ENCODE assay signal across 17 cellular contexts in the genomic region with DNA sequence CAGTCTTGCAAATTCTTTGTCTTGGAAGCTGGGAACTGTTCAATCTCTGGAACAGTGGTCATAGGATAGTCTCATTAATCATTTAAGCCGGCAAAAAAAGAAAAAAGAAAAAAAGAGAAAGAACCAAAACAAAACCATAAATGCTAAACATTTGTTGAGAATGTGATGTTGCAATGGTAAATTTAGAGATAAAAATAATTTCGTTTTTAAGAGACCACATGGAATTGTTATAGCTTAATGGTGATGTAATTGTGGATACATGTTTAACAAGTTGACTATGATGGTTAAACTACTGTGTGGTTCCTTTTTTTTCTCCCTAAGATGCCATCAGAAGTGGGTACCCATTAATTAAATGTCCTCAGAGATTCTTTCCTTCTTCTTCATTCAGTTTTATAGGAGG.
DNase-seq lines count a peak whose midpoint lies in the region; ATAC-seq and TF ChIP-seq lines count a peak whose summit lies in the region.
"Had no signal": no experiment of that assay in that cellular context is flagged by ENCODE, and none has a peak within 500 bp of the region (broad histone marks: within the 10 kb centered on the region; RNA-seq: fewer than 3 reads in every experiment).

No MANE protein-coding gene starts in this region.

- no peaks in the 10 kb centered on the region for H3K4me1 Mint-ChIP-seq in activated CD4-positive, alpha-beta T cell treated with anti-CD3 and anti-CD28 coated beads for 36 hours

- H3K36me3 ChIP-seq in HEK293 (ENCODE audit: control insufficient read depth in 2 of 2, insufficient read depth in 1 of 2, low read length in 2 of 2) (peaks cover 7 to 22% of the 10 kb centered on the region in 2 experiments), osteoblast (ENCODE audit: insufficient read depth, low read length) (peaks cover 11% of the 10 kb centered on the region), esophagus muscularis mucosa (peaks cover 6 to 27% (median 9%) of the 10 kb centered on the region in 4 donors)

- no peaks in the 10 kb centered on the region for H4K20me1 ChIP-seq in osteoblast (ENCODE audit: insufficient read depth, low read length)
- H4K20me1 ChIP-seq: BLaER1 had no signal

- H3K4me3 ChIP-seq in HEK293 (ENCODE audit: low read depth, low read length) = no peak overlapping the region
- H3K4me3 ChIP-seq in fibroblast of mammary gland (ENCODE audit: control insufficient read depth, low read depth, low read length) = no peak overlapping the region
- no peak overlapping the region for H3K4me3 ChIP-seq in osteoblast (ENCODE audit: insufficient read depth, low read length)
- no peak overlapping the region for H3K4me3 ChIP-seq in esophagus muscularis mucosa
- H3K4me3 ChIP-seq: BLaER1 had no signal

- H3K4me3 Mint-ChIP-seq in activated CD4-positive, alpha-beta T cell treated with anti-CD3 and anti-CD28 coated beads for 36 hours = no peak overlapping the region
- H3K4me3 Mint-ChIP-seq: CD8-positive, alpha-beta memory T cell had no signal

- no peaks in the 10 kb centered on the region for H3K27me3 ChIP-seq in osteoblast (ENCODE audit: insufficient read depth, low read length)
- no peaks in the 10 kb centered on the region for H3K27me3 ChIP-seq in esophagus muscularis mucosa
- H3K27me3 ChIP-seq: BLaER1 had no signal

- TF ChIP-seq POLR2A in esophagus muscularis mucosa (IDR thresholded peaks at IDR 0.05; ENCODE audit: low read depth) = no peak

- H3K4me1 ChIP-seq in HEK293 (ENCODE audit: control insufficient read depth, insufficient read depth, low read length) (no peaks in the 10 kb centered on the region), osteoblast (ENCODE audit: insufficient read depth, low read length) (peaks cover 17% of the 10 kb centered on the region), esophagus muscularis mucosa (peaks cover 0 to 16% (median 13%) of the 10 kb centered on the region in 4 donors)
- H3K4me1 ChIP-seq: BLaER1 had no signal

- CTCF ChIA-PET in HEK293 (lab: Yijun Ruan, JAX) = interaction anchor here (0.6 kb wide), 1 partner anchor 46 kb away, joined by 3 read pairs; no protein-coding TSS in a partner anchor
- CTCF ChIA-PET in activated CD4-positive, alpha-beta T cell treated with anti-CD3 and anti-CD28 coated beads for 36 hours (lab: Charles Lee) = interaction anchor here (1.0 to 1.2 kb wide), 2 partner anchors 16 to 28 kb away, joined by 3 read pairs; no protein-coding TSS in a partner anchor

- no peak overlapping the region for H3K27ac Mint-ChIP-seq in activated CD4-positive, alpha-beta T cell treated with anti-CD3 and anti-CD28 coated beads for 36 hours
- H3K27ac Mint-ChIP-seq: IgD-negative memory B cell had no signal

- no peaks in the 10 kb centered on the region for H3K79me2 ChIP-seq in osteoblast (ENCODE audit: insufficient read depth, low read length)

- H3K27ac ChIP-seq in HEK293 (ENCODE audit: extremely low read depth, low read depth, low read length) = no peak overlapping the region
- H3K27ac ChIP-seq in osteoblast (ENCODE audit: low read depth, low read length) = peak overlapping the region; percentile 53
- no peak overlapping the region for H3K27ac ChIP-seq in esophagus muscularis mucosa (replicated peaks in 1 of 4)
- H3K27ac ChIP-seq: BLaER1 had no signal

- ATAC-seq in activated CD4-positive, alpha-beta T cell treated with anti-CD3 and anti-CD28 coated beads for 36 hours = no peak

- no peaks in the 10 kb centered on the region for H3K27me3 Mint-ChIP-seq in activated CD4-positive, alpha-beta T cell treated with anti-CD3 and anti-CD28 coated beads for 36 hours
- H3K27me3 Mint-ChIP-seq: CD8-positive, alpha-beta memory T cell; IgD-negative memory B cell had no signal

- intact Hi-C loops in activated CD4-positive, alpha-beta T cell treated with anti-CD3 and anti-CD28 coated beads for 36 hours (cut with DNase I, micrococcal nuclease) = loop anchor here in 1 of 2 experiments (10.0 kb wide), 2 partner anchors 670 to 1110 kb away; no protein-coding TSS in a partner anchor
- intact Hi-C loops in esophagus muscularis mucosa (cut with DNase I) = no loop called here

- DNase-seq in EH (ENCODE audit: low read depth) (peak; percentile 47), fibroblast of mammary gland (ENCODE audit: low read depth) (peak; percentile 47), osteoblast (ENCODE audit: insufficient read length, low spot score, missing footprints) (peak; percentile 57), MV-4-11 (lab: John Stamatoyannopoulos, UW) (no peak), esophagus muscularis mucosa (ENCODE audit: extremely low spot score) (no peak)
- DNase-seq in activated CD4-positive, alpha-beta T cell treated with anti-CD3 and anti-CD28 coated beads for 36 hours = no peak
- DNase-seq: ACHN; CD8-positive, alpha-beta memory T cell; DMS79 treated with DMSO at 0.1 percent for 48 hours; NCI-H187 treated with DMSO at 0.1 percent for 48 hours; NCI-H2171; NCI-H446; NK-92 treated with Interleukin-12 subunit alpha and Interleukin-12 subunit beta, amount 100 ng/mL, for 24 hours; SIG-M5 had no signal

- POLR2A ChIA-PET in HEK293 (lab: Yijun Ruan, JAX) = no interaction called here
- POLR2A ChIA-PET in activated CD4-positive, alpha-beta T cell treated with anti-CD3 and anti-CD28 coated beads for 36 hours (lab: Charles Lee) = no interaction called here

- TF ChIP-seq CTCF in HEK293 (tag by site-specific recombination; IDR thresholded peaks at IDR 0.05) = no peak
- no peak for TF ChIP-seq CTCF in fibroblast of mammary gland (conservative IDR thresholded peaks at IDR 0.05; ENCODE audit: control insufficient read depth, insufficient read depth, low read depth, low read length)
- TF ChIP-seq CTCF in osteoblast (IDR thresholded peaks at IDR 0.05; ENCODE audit: extremely low read depth, low read depth, low read length) = no peak
- TF ChIP-seq CTCF in esophagus muscularis mucosa (IDR thresholded peaks at IDR 0.05) = no peak

- no peak overlapping the region for H2AFZ ChIP-seq in osteoblast (ENCODE audit: low read length)

- H3K36me3 Mint-ChIP-seq in activated CD4-positive, alpha-beta T cell treated with anti-CD3 and anti-CD28 coated beads for 36 hours (ENCODE audit: low read depth) = peaks cover 52% of the 10 kb centered on the region

- H3K4me2 ChIP-seq in osteoblast (ENCODE audit: insufficient read depth, low read length) = no peak overlapping the region
- H3K4me2 ChIP-seq: BLaER1 had no signal

- H3K9me3 ChIP-seq in HEK293 (ENCODE audit: control insufficient read depth, insufficient read depth, low read depth, low read length) = no peaks in the 10 kb centered on the region
- H3K9me3 ChIP-seq in osteoblast (ENCODE audit: low read depth, low read length) = no peaks in the 10 kb centered on the region
- H3K9me3 ChIP-seq in esophagus muscularis mucosa = no peaks in the 10 kb centered on the region

- TF ChIP-seq EP300 in esophagus muscularis mucosa (IDR thresholded peaks at IDR 0.05) = no peak

- WGBS in esophagus muscularis mucosa = 42% methylated on average over 2 of the region's 2 CpGs

- H3K9me3 Mint-ChIP-seq in activated CD4-positive, alpha-beta T cell treated with anti-CD3 and anti-CD28 coated beads for 36 hours (ENCODE audit: low read depth) = peaks cover 2% of the 10 kb centered on the region

TF ChIP-seq in HEK293, 187 proteins besides CTCF, POLR2A, EP300 and RAD21:
- no peak for TF ChIP-seq ZNF670 (tag by site-specific recombination; IDR thresholded peaks at IDR 0.05; ENCODE audit: low read depth)
- no peak for TF ChIP-seq KLF8 (tag by site-specific recombination; IDR thresholded peaks at IDR 0.05)
- no peak for TF ChIP-seq YY2 (tag by site-specific recombination; IDR thresholded peaks at IDR 0.05)
- TF ChIP-seq, protein P1, sequence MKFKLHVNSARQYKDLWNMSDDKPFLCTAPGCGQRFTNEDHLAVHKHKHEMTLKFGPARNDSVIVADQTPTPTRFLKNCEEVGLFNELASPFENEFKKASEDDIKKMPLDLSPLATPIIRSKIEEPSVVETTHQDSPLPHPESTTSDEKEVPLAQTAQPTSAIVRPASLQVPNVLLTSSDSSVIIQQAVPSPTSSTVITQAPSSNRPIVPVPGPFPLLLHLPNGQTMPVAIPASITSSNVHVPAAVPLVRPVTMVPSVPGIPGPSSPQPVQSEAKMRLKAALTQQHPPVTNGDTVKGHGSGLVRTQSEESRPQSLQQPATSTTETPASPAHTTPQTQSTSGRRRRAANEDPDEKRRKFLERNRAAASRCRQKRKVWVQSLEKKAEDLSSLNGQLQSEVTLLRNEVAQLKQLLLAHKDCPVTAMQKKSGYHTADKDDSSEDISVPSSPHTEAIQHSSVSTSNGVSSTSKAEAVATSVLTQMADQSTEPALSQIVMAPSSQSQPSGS (tag by site-specific recombination; IDR thresholded peaks at IDR 0.05; ENCODE audit: low read depth) = peak; percentile 57

Comparison
In these comparisons a context has a peak if more than half of its experiments do, and no peak if none do; other contexts are left out.
1. DNase-seq: peak in EH (single experiment), fibroblast of mammary gland (single experiment) and osteoblast (single experiment); none in activated CD4-positive, alpha-beta T cell treated with anti-CD3 and anti-CD28 coated beads for 36 hours (single experiment), MV-4-11 (single experiment) and esophagus muscularis mucosa (single experiment).